Comparison of ENCODE assay signal across 2 cellular contexts in the genomic region with DNA sequence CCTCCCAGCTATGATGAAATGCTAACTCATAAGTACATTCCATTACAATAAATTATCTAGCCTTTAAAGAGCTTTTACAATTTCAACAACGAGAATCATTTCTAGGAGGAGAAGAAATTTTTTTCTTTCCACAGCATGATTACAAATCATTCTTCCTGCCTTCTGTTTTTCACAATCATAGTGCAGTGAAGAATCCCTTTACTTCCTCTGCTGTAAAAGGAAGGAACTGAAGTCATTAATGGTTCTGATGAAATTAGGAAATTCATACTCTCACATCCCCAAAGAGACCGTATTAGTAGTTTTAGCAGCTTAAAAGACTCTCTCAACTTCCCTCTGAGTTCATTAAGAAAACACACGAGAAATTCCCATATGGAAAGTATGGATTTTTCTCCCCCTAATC.
TF ChIP-seq lines count a peak whose summit lies in the region.

No MANE protein-coding gene starts in this region.

TF ChIP-seq in HepG2, 621 proteins besides CTCF, POLR2A, EP300 and RAD21 (continued from another document):
- TF ChIP-seq, protein P1, sequence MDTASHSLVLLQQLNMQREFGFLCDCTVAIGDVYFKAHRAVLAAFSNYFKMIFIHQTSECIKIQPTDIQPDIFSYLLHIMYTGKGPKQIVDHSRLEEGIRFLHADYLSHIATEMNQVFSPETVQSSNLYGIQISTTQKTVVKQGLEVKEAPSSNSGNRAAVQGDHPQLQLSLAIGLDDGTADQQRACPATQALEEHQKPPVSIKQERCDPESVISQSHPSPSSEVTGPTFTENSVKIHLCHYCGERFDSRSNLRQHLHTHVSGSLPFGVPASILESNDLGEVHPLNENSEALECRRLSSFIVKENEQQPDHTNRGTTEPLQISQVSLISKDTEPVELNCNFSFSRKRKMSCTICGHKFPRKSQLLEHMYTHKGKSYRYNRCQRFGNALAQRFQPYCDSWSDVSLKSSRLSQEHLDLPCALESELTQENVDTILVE (CRISPR knock-in tag; IDR thresholded peaks at IDR 0.05), result no peak
- TF ChIP-seq ZNF878 (CRISPR knock-in tag; IDR thresholded peaks at IDR 0.05) (no peak), SKIL (CRISPR knock-in tag; IDR thresholded peaks at IDR 0.05; ENCODE audit: borderline replicate concordance) (no peak), FOXM1 (CRISPR knock-in tag; IDR thresholded peaks at IDR 0.05) (no peak), TFAP4 (IDR thresholded peaks at IDR 0.05; ENCODE audit: borderline replicate concordance, low read depth) (no peak), EEA1 (CRISPR knock-in tag; IDR thresholded peaks at IDR 0.05; ENCODE audit: borderline replicate concordance) (no peak), NBN (conservative IDR thresholded peaks at IDR 0.05) (no peak), TMF1 (CRISPR knock-in tag; IDR thresholded peaks at IDR 0.05; ENCODE audit: low read depth) (no peak), ZNF10 (CRISPR knock-in tag; IDR thresholded peaks at IDR 0.05; ENCODE audit: borderline replicate concordance, low read depth) (no peak), ZNF317 (CRISPR knock-in tag; IDR thresholded peaks at IDR 0.05) (no peak), ZBTB37 (CRISPR knock-in tag; IDR thresholded peaks at IDR 0.05) (no peak), ZBTB49 (CRISPR knock-in tag; IDR thresholded peaks at IDR 0.05; ENCODE audit: borderline replicate concordance) (no peak), IKZF1 (IDR thresholded peaks at IDR 0.05) (no peak), STAT5B (CRISPR knock-in tag; IDR thresholded peaks at IDR 0.05) (no peak)
- TF ChIP-seq, protein P2, sequence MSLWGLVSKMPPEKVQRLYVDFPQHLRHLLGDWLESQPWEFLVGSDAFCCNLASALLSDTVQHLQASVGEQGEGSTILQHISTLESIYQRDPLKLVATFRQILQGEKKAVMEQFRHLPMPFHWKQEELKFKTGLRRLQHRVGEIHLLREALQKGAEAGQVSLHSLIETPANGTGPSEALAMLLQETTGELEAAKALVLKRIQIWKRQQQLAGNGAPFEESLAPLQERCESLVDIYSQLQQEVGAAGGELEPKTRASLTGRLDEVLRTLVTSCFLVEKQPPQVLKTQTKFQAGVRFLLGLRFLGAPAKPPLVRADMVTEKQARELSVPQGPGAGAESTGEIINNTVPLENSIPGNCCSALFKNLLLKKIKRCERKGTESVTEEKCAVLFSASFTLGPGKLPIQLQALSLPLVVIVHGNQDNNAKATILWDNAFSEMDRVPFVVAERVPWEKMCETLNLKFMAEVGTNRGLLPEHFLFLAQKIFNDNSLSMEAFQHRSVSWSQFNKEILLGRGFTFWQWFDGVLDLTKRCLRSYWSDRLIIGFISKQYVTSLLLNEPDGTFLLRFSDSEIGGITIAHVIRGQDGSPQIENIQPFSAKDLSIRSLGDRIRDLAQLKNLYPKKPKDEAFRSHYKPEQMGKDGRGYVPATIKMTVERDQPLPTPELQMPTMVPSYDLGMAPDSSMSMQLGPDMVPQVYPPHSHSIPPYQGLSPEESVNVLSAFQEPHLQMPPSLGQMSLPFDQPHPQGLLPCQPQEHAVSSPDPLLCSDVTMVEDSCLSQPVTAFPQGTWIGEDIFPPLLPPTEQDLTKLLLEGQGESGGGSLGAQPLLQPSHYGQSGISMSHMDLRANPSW (CRISPR knock-in tag; IDR thresholded peaks at IDR 0.05; ENCODE audit: borderline replicate concordance), result no peak

TF ChIP-seq in GM12891, 5 proteins besides CTCF, POLR2A, EP300 and RAD21 (continued from another document):
- TF ChIP-seq POLR2AphosphoS5 (IDR thresholded peaks at IDR 0.05; ENCODE audit: low read depth, low read length) (no peak), PAX5 (IDR thresholded peaks at IDR 0.05; ENCODE audit: insufficient read depth, low read length, severe bottlenecking) (no peak), SPI1 (IDR thresholded peaks at IDR 0.05; ENCODE audit: low read depth, low read length) (no peak)
